Comparison of ENCODE assay signal across 8 cellular contexts in genomic region chr1:39892611-39893595, GRCh38. TPM values are rescaled to one million over a fixed set of nuclear protein-coding genes. Genes with fewer than 3 reads are reported as not detected.
DNase-seq lines count a peak whose midpoint lies in the region; ATAC-seq and FAIRE-seq lines count a peak whose summit lies in the region.

No MANE protein-coding gene starts in this region.

- WGBS in ectodermal cell, 2 experiments: 15 to 16% methylated on average over 5 to 6 of the region's 6 CpGs
- no CpG with 5 or more reads among the region's 6 CpGs for WGBS in neuronal stem cell (ENCODE audit: extremely low coverage in 2 of 2, insufficient read length in 2 of 2, insufficient replicate concordance in 1 of 2), 2 donors

- DNase-seq in GM18507 (ENCODE audit: extremely low spot score, insufficient read length, low read depth): no peak
- DNase-seq in NCI-H510A (lab: John Stamatoyannopoulos, UW): peak; percentile 100
- DNase-seq in neuronal stem cell (ENCODE audit: low spot score): peak; percentile 78
- DNase-seq in stimulated activated effector memory CD8-positive, alpha-beta T cell treated with anti-CD3 and anti-CD28 coated beads, Interleukin-12 subunit alpha, Interleukin-12 subunit beta, amount 100 ng/mL, for 72 hours (ENCODE audit: low spot score in 2 of 2): no peak
- no peak for DNase-seq in 8988T
- no peak for DNase-seq in NCI-H1048 (lab: John Stamatoyannopoulos, UW)

- no peaks in the 10 kb centered on the region for H3K36me3 Mint-ChIP-seq in stimulated activated effector memory CD8-positive, alpha-beta T cell treated with anti-CD3 and anti-CD28 coated beads, Interleukin-12 subunit alpha, Interleukin-12 subunit beta, amount 100 ng/mL, for 72 hours

- peak overlapping the region; percentile 54 for H3K4me2 ChIP-seq in neuronal stem cell (ENCODE audit: insufficient read depth, low read length, poor library complexity, severe bottlenecking)

- H2AFZ ChIP-seq in neuronal stem cell (ENCODE audit: low read length): peak overlapping the region; percentile 14

- H3K4me1 Mint-ChIP-seq in stimulated activated effector memory CD8-positive, alpha-beta T cell treated with anti-CD3 and anti-CD28 coated beads, Interleukin-12 subunit alpha, Interleukin-12 subunit beta, amount 100 ng/mL, for 72 hours: no peaks in the 10 kb centered on the region

- H3K36me3 ChIP-seq in ectodermal cell (ENCODE audit: control insufficient read depth, insufficient read depth, low read length): no peaks in the 10 kb centered on the region
- H3K36me3 ChIP-seq in neuronal stem cell (replicated peaks in 1 of 2; ENCODE audit: control insufficient read depth in 2 of 2, insufficient read depth in 2 of 2, low read length in 2 of 2): peaks cover 0 to 38% of the 10 kb centered on the region in 2 donors

- no peak overlapping the region for H2BK5ac ChIP-seq in neuronal stem cell (ENCODE audit: low read length)

- H2BK15ac ChIP-seq in neuronal stem cell (ENCODE audit: low read length): no peak overlapping the region

- peak; percentile 72 for FAIRE-seq in GM18507 (lab: Jason Lieb, UNC)

- H3K4me3 Mint-ChIP-seq in stimulated activated effector memory CD8-positive, alpha-beta T cell treated with anti-CD3 and anti-CD28 coated beads, Interleukin-12 subunit alpha, Interleukin-12 subunit beta, amount 100 ng/mL, for 72 hours: no peak overlapping the region

- H4K8ac ChIP-seq in neuronal stem cell (ENCODE audit: low read depth, low read length): no peak overlapping the region

- H3K9me3 ChIP-seq in ectodermal cell (ENCODE audit: control insufficient read depth, low read length) (no peaks in the 10 kb centered on the region), neuronal stem cell (replicated peaks in 1 of 2; ENCODE audit: control insufficient read depth in 2 of 2, insufficient read depth in 1 of 2, low read depth in 1 of 2, low read length in 2 of 2) (no peaks in the 10 kb centered on the region)

- no peak for ATAC-seq in HG02759 (IDR thresholded peaks at IDR 0.05; ENCODE audit: unreplicated experiment)
- ATAC-seq in stimulated activated effector memory CD8-positive, alpha-beta T cell treated with anti-CD3 and anti-CD28 coated beads, Interleukin-12 subunit alpha, Interleukin-12 subunit beta, amount 100 ng/mL, for 72 hours: no peak

- H3K9me3 Mint-ChIP-seq in stimulated activated effector memory CD8-positive, alpha-beta T cell treated with anti-CD3 and anti-CD28 coated beads, Interleukin-12 subunit alpha, Interleukin-12 subunit beta, amount 100 ng/mL, for 72 hours: no peaks in the 10 kb centered on the region

- no peak overlapping the region for H4K91ac ChIP-seq in neuronal stem cell (ENCODE audit: low read depth, low read length, poor library complexity)

- no peak overlapping the region for H3K9ac ChIP-seq in neuronal stem cell (ENCODE audit: low read depth, low read length, poor library complexity)

- H3K27ac ChIP-seq in ectodermal cell (ENCODE audit: insufficient read depth, low read depth, low read length, poor library complexity, severe bottlenecking): peak overlapping the region; percentile 96
- peak overlapping the region; percentile 97 for H3K27ac ChIP-seq in neuronal stem cell (replicated peaks; ENCODE audit: low read length)

- H3K4me3 ChIP-seq in ectodermal cell (ENCODE audit: insufficient read depth, low read depth, low read length): peak overlapping the region; percentile 8
- no peak overlapping the region for H3K4me3 ChIP-seq in neuronal stem cell (ENCODE audit: low read length in 2 of 2)

- no peak overlapping the region for H3K18ac ChIP-seq in neuronal stem cell (ENCODE audit: low read length)

- no peaks in the 10 kb centered on the region for H3K79me1 ChIP-seq in neuronal stem cell (ENCODE audit: low read depth, low read length)

- H2AK5ac ChIP-seq in neuronal stem cell (ENCODE audit: low read depth, low read length): no peak overlapping the region

- H2BK120ac ChIP-seq in neuronal stem cell (ENCODE audit: low read depth, low read length): no peak overlapping the region

- peaks cover 68% of the 10 kb centered on the region for H3K4me1 ChIP-seq in ectodermal cell (ENCODE audit: control insufficient read depth, insufficient read depth, low read length)
- H3K4me1 ChIP-seq in neuronal stem cell (ENCODE audit: control insufficient read depth in 2 of 2, insufficient read depth in 1 of 2, low read depth in 1 of 2, low read length in 2 of 2): peaks cover 44 to 53% of the 10 kb centered on the region in 2 donors

- no peak overlapping the region for H3K23ac ChIP-seq in neuronal stem cell (ENCODE audit: low read depth, low read length, poor library complexity)

- no peak overlapping the region for H3K27ac Mint-ChIP-seq in stimulated activated effector memory CD8-positive, alpha-beta T cell treated with anti-CD3 and anti-CD28 coated beads, Interleukin-12 subunit alpha, Interleukin-12 subunit beta, amount 100 ng/mL, for 72 hours

- H3K4ac ChIP-seq in neuronal stem cell (ENCODE audit: low read length): no peak overlapping the region

- H3K27me3 ChIP-seq in ectodermal cell (ENCODE audit: control insufficient read depth, insufficient read depth, low read length, poor library complexity, severe bottlenecking) (no peaks in the 10 kb centered on the region), neuronal stem cell (ENCODE audit: control insufficient read depth in 3 of 3, insufficient read depth in 3 of 3, low read depth in 1 of 3, low read length in 3 of 3) (no peaks in the 10 kb centered on the region)

- no peak overlapping the region for H2BK12ac ChIP-seq in neuronal stem cell (ENCODE audit: low read length)

- H3K14ac ChIP-seq in neuronal stem cell (ENCODE audit: low read length): no peak overlapping the region

RNA-seq across cellular contexts. Expression of gene MYCL, which starts 8.8 kb away (rescaled TPM):
- polyA plus RNA-seq in ectodermal cell (2013, experiment 1 of 4): 48.7 TPM
- 63.9 TPM for polyA plus RNA-seq in ectodermal cell (2013, experiment 2 of 4)
- polyA plus RNA-seq in ectodermal cell (2013, experiment 3 of 4): 49.1 TPM
- 56.8 TPM for polyA plus RNA-seq in ectodermal cell (2013, experiment 4 of 4)
- 21.4 TPM for polyA plus RNA-seq in neuronal stem cell (2013, experiment 1 of 2)
- polyA plus RNA-seq in neuronal stem cell (2013, experiment 2 of 2): 21.2 TPM

RNA-seq across cellular contexts. Expression of gene TRIT1, which starts 9.6 kb away (rescaled TPM):
- 42.0 TPM for polyA plus RNA-seq in ectodermal cell (2013, experiment 1 of 4)
- 51.9 TPM for polyA plus RNA-seq in ectodermal cell (2013, experiment 2 of 4)
- polyA plus RNA-seq in ectodermal cell (2013, experiment 3 of 4): 44.7 TPM
- 46.4 TPM for polyA plus RNA-seq in ectodermal cell (2013, experiment 4 of 4)
- polyA plus RNA-seq in neuronal stem cell (2013, experiment 1 of 2): 33.8 TPM
- 35.1 TPM for polyA plus RNA-seq in neuronal stem cell (2013, experiment 2 of 2)

Comparison
In these comparisons a context has a peak if more than half of its experiments do, and no peak if none do; other contexts are left out.
1. DNase-seq: peak in NCI-H510A (single experiment) and neuronal stem cell (single experiment); none in GM18507 (single experiment), stimulated activated effector memory CD8-positive, alpha-beta T cell treated with anti-CD3 and anti-CD28 coated beads, Interleukin-12 subunit alpha, Interleukin-12 subunit beta, amount 100 ng/mL, for 72 hours (0 of 2), 8988T (single experiment) and NCI-H1048 (single experiment).